10 cellular contexts compared by ENCODE assay signal in the genomic region with DNA sequence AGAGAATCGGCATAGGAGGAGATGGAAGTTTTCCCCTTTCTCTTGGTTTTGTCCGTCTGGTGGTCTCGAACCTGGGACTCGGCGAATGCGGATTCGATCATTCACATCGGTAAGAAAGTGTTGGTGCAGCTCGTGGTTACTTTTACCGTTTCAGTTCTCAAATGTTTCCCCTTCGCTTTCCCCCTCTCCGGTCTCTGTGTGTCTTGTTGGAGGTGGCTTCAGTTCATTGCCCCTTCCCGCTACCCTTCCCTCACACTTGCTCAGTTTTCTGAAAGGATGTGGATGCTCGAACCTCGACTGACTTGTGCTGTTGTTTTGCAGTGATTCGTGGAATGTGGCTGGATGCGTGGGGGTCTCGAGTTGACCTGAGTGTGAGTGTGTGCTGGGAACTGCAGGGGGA. TPM values are rescaled to one million over a fixed set of nuclear protein-coding genes. Genes with fewer than 3 reads are reported as not detected.
A peak's percentile ranks its signal among the peaks of the same experiment; 100 is the strongest.
DNase-seq lines count a peak whose midpoint lies in the region; ATAC-seq and TF ChIP-seq lines count a peak whose summit lies in the region.
"Had no signal": no experiment of that assay in that cellular context is flagged by ENCODE, and none has a peak within 500 bp of the region (broad histone marks: within the 10 kb centered on the region; RNA-seq: fewer than 3 reads in every experiment).

No MANE protein-coding gene starts in this region.

- intact Hi-C loops in gastrocnemius medialis (cut with DNase I; ENCODE audit: low total_unique reads), result no loop called here

- in situ Hi-C loops in gastrocnemius medialis (cut with MboI; ENCODE audit: low sequenced_read_pairs in 4 of 4), result no loop called here

- POLR2A ChIA-PET in CD8-positive, alpha-beta memory T cell (lab: Charles Lee), result no interaction called here

- CTCF ChIA-PET in CD8-positive, alpha-beta memory T cell (lab: Charles Lee), result no interaction called here

- no peaks in the 10 kb centered on the region for H3K27me3 ChIP-seq in CD8-positive, alpha-beta memory T cell (ENCODE audit: insufficient read depth, low read length, poor library complexity, severe bottlenecking)
- H3K27me3 ChIP-seq in gastrocnemius medialis, result peaks cover 29 to 47% (median 40%) of the 10 kb centered on the region in 3 donors

- peaks cover 6% of the 10 kb centered on the region for H3K4me1 Mint-ChIP-seq in endothelial cell (ENCODE audit: unreplicated experiment)
- H3K4me1 Mint-ChIP-seq in CD8-positive, alpha-beta memory T cell, result no peaks in the 10 kb centered on the region

- no peaks in the 10 kb centered on the region for H3K4me1 ChIP-seq in CD8-positive, alpha-beta memory T cell (ENCODE audit: insufficient read depth, low read length)
- peaks cover 0 to 8% of the 10 kb centered on the region in 2 donors for H3K4me1 ChIP-seq in gastrocnemius medialis

- H3K36me3 ChIP-seq in CD8-positive, alpha-beta memory T cell (ENCODE audit: insufficient read depth, low read length), result no peaks in the 10 kb centered on the region
- H3K36me3 ChIP-seq in gastrocnemius medialis, result no peaks in the 10 kb centered on the region

- no peak overlapping the region for H3K27ac ChIP-seq in CD8-positive, alpha-beta memory T cell (ENCODE audit: low read depth, low read length)
- H3K27ac ChIP-seq in gastrocnemius medialis, result no peak overlapping the region

- no peak overlapping the region for H3K4me3 ChIP-seq in CD8-positive, alpha-beta memory T cell (ENCODE audit: low read length)
- H3K4me3 ChIP-seq in gastrocnemius medialis, result peak overlapping the region in 1 of 4 donors; percentile 48

- H3K9me3 ChIP-seq in CD8-positive, alpha-beta memory T cell (ENCODE audit: low read length), result no peaks in the 10 kb centered on the region
- no peaks in the 10 kb centered on the region for H3K9me3 ChIP-seq in gastrocnemius medialis

- H3K27me3 Mint-ChIP-seq in endothelial cell (ENCODE audit: unreplicated experiment), result peaks cover 8% of the 10 kb centered on the region
- H3K27me3 Mint-ChIP-seq in CD8-positive, alpha-beta memory T cell, result peaks cover 9 to 21% of the 10 kb centered on the region in 2 donors

- H3K4me3 Mint-ChIP-seq in endothelial cell (ENCODE audit: unreplicated experiment), result peak overlapping the region; percentile 92
- no peak overlapping the region for H3K4me3 Mint-ChIP-seq in CD8-positive, alpha-beta memory T cell

- TF ChIP-seq POLR2A in gastrocnemius medialis (IDR thresholded peaks at IDR 0.05), result no peak

- ATAC-seq in HG02571 (IDR thresholded peaks at IDR 0.05; ENCODE audit: unreplicated experiment) (no peak), gastrocnemius medialis (no peak)

- TF ChIP-seq CTCF in endothelial cell (IDR thresholded peaks at IDR 0.05; ENCODE audit: unreplicated experiment), result no peak
- TF ChIP-seq CTCF in gastrocnemius medialis (IDR thresholded peaks at IDR 0.05 in 4 of 5, conservative IDR thresholded peaks at IDR 0.05 in 1 of 5), result no peak

- peak overlapping the region; percentile 11 for H3K27ac Mint-ChIP-seq in endothelial cell (ENCODE audit: unreplicated experiment)
- no peak overlapping the region for H3K27ac Mint-ChIP-seq in CD8-positive, alpha-beta memory T cell

- DNase-seq in COR-L47 (lab: John Stamatoyannopoulos, UW) (peak; percentile 39), LHCN-M2 (ENCODE audit: low read depth) (peak; percentile 0), endothelial cell (ENCODE audit: low spot score) (peak; percentile 26), nucleus accumbens (lab: John Stamatoyannopoulos, UW) (peak in 37 of 56 donors; percentile 1 to 60 (median 33)), GDM1 (lab: John Stamatoyannopoulos, UW) (no peak), gastrocnemius medialis (no peak)
- DNase-seq in CD8-positive, alpha-beta memory T cell, result no peak
- DNase-seq: NCI-H1436 treated with DMSO at 0.1 percent for 48 hours, small intestine had no signal

- no peaks in the 10 kb centered on the region for H3K36me3 Mint-ChIP-seq in endothelial cell (ENCODE audit: low read depth, unreplicated experiment)
- no peaks in the 10 kb centered on the region for H3K36me3 Mint-ChIP-seq in CD8-positive, alpha-beta memory T cell

- no peaks in the 10 kb centered on the region for H3K9me3 Mint-ChIP-seq in endothelial cell (ENCODE audit: unreplicated experiment)
- peaks cover 0 to 13% (median 5%) of the 10 kb centered on the region in 5 donors for H3K9me3 Mint-ChIP-seq in CD8-positive, alpha-beta memory T cell

RNA-seq across cellular contexts. Expression of gene GRID2, which starts 0.9 kb away (rescaled TPM):
- total RNA-seq in LHCN-M2 (2014; rRNA removed) (not detected in 2 replicates), endothelial cell (ENCODE audit: unreplicated experiment) (11.6 TPM), gastrocnemius medialis (not detected)
- polyA plus RNA-seq in LHCN-M2 (2012), result not detected
- not detected for total RNA-seq in CD8-positive, alpha-beta memory T cell
- not detected for polyA plus RNA-seq in CD8-positive, alpha-beta memory T cell

Comparison
In these comparisons a context has a peak if more than half of its experiments do, and no peak if none do; other contexts are left out.
1. DNase-seq: peak in COR-L47 (single experiment), LHCN-M2 (single experiment), endothelial cell (single experiment) and nucleus accumbens (37 of 56); none in CD8-positive, alpha-beta memory T cell (0 of 5), GDM1 (single experiment) and gastrocnemius medialis (0 of 2).
2. RNA of gene GRID2, which starts 0.9 kb away (total RNA-seq): 11.6 TPM in endothelial cell (single experiment); not detected in LHCN-M2, not detected in CD8-positive, alpha-beta memory T cell and not detected in gastrocnemius medialis; every median in the first group is over 10 times any median in the second.